Comparison of ENCODE assay signal across 8 cellular contexts in the genomic region with DNA sequence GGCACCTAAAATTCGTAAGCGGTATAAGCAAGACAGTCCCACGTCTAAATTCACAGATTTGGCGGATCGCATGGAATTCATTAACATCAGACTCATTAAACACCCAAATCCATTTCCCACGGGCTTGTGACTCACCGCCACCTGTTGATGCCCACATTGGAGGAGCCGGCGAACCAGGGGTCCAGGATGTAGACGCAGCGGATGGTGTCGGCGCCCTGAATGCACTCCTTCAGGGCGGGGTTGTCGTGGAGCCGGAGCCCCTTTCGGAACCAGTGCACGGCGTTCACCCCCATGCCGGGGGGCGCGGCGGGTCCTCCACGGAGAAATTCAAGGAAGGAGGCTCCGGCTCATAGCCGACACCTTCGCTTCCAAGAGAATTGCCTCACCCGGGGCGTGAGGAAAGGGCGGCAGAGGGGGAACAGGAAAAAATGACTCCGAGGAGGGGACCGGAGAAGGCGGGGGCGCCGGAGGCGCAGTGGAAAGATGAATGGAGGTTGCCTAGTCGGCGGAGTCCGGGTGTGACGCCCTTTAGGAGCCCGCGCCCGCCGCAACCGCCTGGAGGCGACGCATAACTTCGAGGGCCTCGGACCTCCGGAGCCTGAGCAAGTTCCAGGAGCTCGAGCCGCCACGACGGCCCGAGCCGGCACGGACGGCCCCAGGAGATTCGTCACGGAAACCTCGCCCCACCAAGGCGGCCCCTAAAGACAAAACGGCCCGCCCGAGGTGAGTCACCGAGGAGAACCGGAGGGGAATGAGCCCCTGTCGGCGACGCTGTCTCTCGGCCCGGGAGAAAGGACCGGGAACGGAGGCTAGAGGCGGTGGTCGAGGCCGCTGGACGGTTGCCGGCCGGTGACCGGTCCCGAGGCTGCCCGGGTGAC. TPM values are rescaled to one million over a fixed set of nuclear protein-coding genes. Genes with fewer than 3 reads are reported as not detected.
A peak's percentile ranks its signal among the peaks of the same experiment; 100 is the strongest.
DNase-seq lines count a peak whose midpoint lies in the region; ATAC-seq and TF ChIP-seq lines count a peak whose summit lies in the region.

No MANE protein-coding gene starts in this region.

- H3K4me3 ChIP-seq in Peyer's patch (peak overlapping the region; percentile 65 to 87 (median 82)), vagina (peak overlapping the region; percentile 82 to 95)

- peak; percentile 83 to 93 for TF ChIP-seq POLR2A in Peyer's patch (IDR thresholded peaks at IDR 0.05)
- peak; percentile 62 to 98 for TF ChIP-seq POLR2A in vagina (IDR thresholded peaks at IDR 0.05)

- H3K27me3 ChIP-seq in Peyer's patch = no peaks in the 10 kb centered on the region
- H3K27me3 ChIP-seq in vagina = no peaks in the 10 kb centered on the region

- H3K36me3 ChIP-seq in Peyer's patch = no peaks in the 10 kb centered on the region
- no peaks in the 10 kb centered on the region for H3K36me3 ChIP-seq in vagina

- peak; percentile 69 for DNase-seq in NCI-H82 (lab: John Stamatoyannopoulos, UW)
- DNase-seq in NCI-H82 treated with DMSO at 0.1 percent for 48 hours (lab: John Stamatoyannopoulos, UW; ENCODE audit: unreplicated experiment) = no peak
- peak in 2 of 3 donors; percentile 44 to 73 for DNase-seq in Peyer's patch
- peak; percentile 81 for DNase-seq in activated naive CD4-positive, alpha-beta T cell treated with Interleukin-2 at 50 U/mL for 16 hours
- no peak for DNase-seq in left ventricle myocardium superior
- DNase-seq in putamen (ENCODE audit: low spot score) = peak; percentile 39
- peak in 1 of 2 donors; percentile 89 for DNase-seq in vagina (ENCODE audit: extremely low spot score in 2 of 2)

- ATAC-seq in HG03045 (IDR thresholded peaks at IDR 0.05; ENCODE audit: unreplicated experiment) = peak; percentile 43
- peak; percentile 28 for ATAC-seq in left ventricle myocardium superior

- TF ChIP-seq CTCF in Peyer's patch (IDR thresholded peaks at IDR 0.05) (peak in 2 of 6 experiments; percentile 4 to 31), vagina (IDR thresholded peaks at IDR 0.05) (no peak)

- H3K9me3 ChIP-seq in Peyer's patch = no peaks in the 10 kb centered on the region
- H3K9me3 ChIP-seq in vagina = no peaks in the 10 kb centered on the region

- H3K27ac ChIP-seq in Peyer's patch = peak overlapping the region; percentile 87 to 98 (median 96)
- H3K27ac ChIP-seq in vagina = peak overlapping the region; percentile 99

- intact Hi-C loops in left ventricle myocardium superior (cut with micrococcal nuclease) (no loop called here), vagina (cut with DNase I) (loop anchor here (1.0 to 10.0 kb wide), 2 partner anchors 108 to 137 kb away; a partner anchor contains a TSS)

- peaks cover 0 to 11% (median 6%) of the 10 kb centered on the region in 4 donors for H3K4me1 ChIP-seq in Peyer's patch
- H3K4me1 ChIP-seq in vagina = peaks cover 28% of the 10 kb centered on the region

RNA-seq across cellular contexts. Expression of a gene that starts 0.4 kb away (rescaled TPM):
- total RNA-seq in Peyer's patch (10 to 100 TPM; 32.4 to 64.4 (median 47.6) TPM), left ventricle myocardium superior (9.3 TPM), vagina (18.7 TPM)

Comparison
In these comparisons a context has a peak if more than half of its experiments do, and no peak if none do; other contexts are left out.
1. DNase-seq: peak in NCI-H82 (single experiment), Peyer's patch (2 of 3), activated naive CD4-positive, alpha-beta T cell treated with Interleukin-2 at 50 U/mL for 16 hours (single experiment) and putamen (single experiment); none in NCI-H82 treated with DMSO at 0.1 percent for 48 hours (single experiment) and left ventricle myocardium superior (single experiment).